ENCODE assay signal across 8 cellular contexts in the genomic region with DNA sequence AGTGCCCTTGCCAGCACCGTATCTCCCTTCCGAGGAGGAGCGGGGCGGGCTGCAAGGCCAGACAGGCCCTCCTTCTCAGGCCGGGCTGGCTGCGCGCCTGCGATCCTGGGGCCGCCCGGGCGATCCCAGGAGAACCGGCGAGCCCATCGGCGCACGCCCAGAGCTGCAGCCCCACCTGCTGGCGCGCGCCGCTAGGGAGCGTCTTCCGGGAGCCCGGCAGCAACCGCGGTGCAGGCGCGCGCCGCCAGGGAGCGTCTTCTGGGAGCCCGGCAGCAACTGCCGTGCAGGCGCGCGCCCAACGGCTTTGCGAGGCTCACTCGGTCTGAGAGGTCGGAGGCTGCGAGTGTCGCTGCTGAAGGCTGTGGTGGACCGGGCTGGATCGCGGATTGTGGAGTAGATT.
DNase-seq lines count a peak whose midpoint lies in the region; ATAC-seq and TF ChIP-seq lines count a peak whose summit lies in the region.
"Not testable (repeated sequence)": the region's sequence is repeated elsewhere in the genome, so short reads cannot be mapped to it uniquely, and the experiment has no call there.

No MANE protein-coding gene starts in this region.

- TF ChIP-seq CTCF in ascending aorta (IDR thresholded peaks at IDR 0.05) (peak in 2 of 3 experiments; percentile 24 to 41), right atrium auricular region (IDR thresholded peaks at IDR 0.05) (peak; percentile 34 to 55), spleen (IDR thresholded peaks at IDR 0.05 in 8 of 11, conservative IDR thresholded peaks at IDR 0.05 in 3 of 11) (peak in 8 of 11 experiments; percentile 20 to 69 (median 53)), thyroid gland (IDR thresholded peaks at IDR 0.05) (peak in 4 of 6 experiments; percentile 11 to 47 (median 37))

- not testable (repeated sequence) for H3K27me3 Mint-ChIP-seq in activated CD4-positive, alpha-beta T cell treated with anti-CD3 and anti-CD28 coated beads, Interleukin-2, amount 10 ng/mL, durations not matched to agents 24 days and 14 days

- H3K4me3 ChIP-seq in ascending aorta (peak overlapping the region in 1 of 2 donors; percentile 52), right atrium auricular region (peak overlapping the region in 1 of 2 donors; percentile 36), spleen (peak overlapping the region in 4 of 8 donors; percentile 27 to 60 (median 34))
- not testable (repeated sequence) for H3K4me3 ChIP-seq in thyroid gland (replicated peaks in 1 of 3)

- ATAC-seq in GM18498 (IDR thresholded peaks at IDR 0.05; ENCODE audit: unreplicated experiment), result peak; percentile 100
- ATAC-seq in GM21737 (IDR thresholded peaks at IDR 0.05; ENCODE audit: unreplicated experiment), result peak; percentile 100
- peak; percentile 100 for ATAC-seq in HG03432 (IDR thresholded peaks at IDR 0.05; ENCODE audit: unreplicated experiment)

- TF ChIP-seq POLR2A in spleen (IDR thresholded peaks at IDR 0.05); thyroid gland (IDR thresholded peaks at IDR 0.05): not testable (repeated sequence)

- H3K36me3 Mint-ChIP-seq in activated CD4-positive, alpha-beta T cell treated with anti-CD3 and anti-CD28 coated beads, Interleukin-2, amount 10 ng/mL, durations not matched to agents 24 days and 14 days (ENCODE audit: low read depth), result not testable (repeated sequence)

- not testable (repeated sequence) for H3K27me3 ChIP-seq in ascending aorta; right atrium auricular region; spleen (replicated peaks in 1 of 7); thyroid gland

- H3K4me1 ChIP-seq in ascending aorta, right atrium auricular region, spleen, thyroid gland: not testable (repeated sequence)

- not testable (repeated sequence) for H3K27ac Mint-ChIP-seq in activated CD4-positive, alpha-beta T cell treated with anti-CD3 and anti-CD28 coated beads, Interleukin-2, amount 10 ng/mL, durations not matched to agents 24 days and 14 days

- intact Hi-C loops in activated CD4-positive, alpha-beta T cell treated with anti-CD3 and anti-CD28 coated beads, Interleukin-2, amount 10 ng/mL, durations not matched to agents 24 days and 14 days (cut with micrococcal nuclease); ascending aorta (cut with DNase I); spleen (cut with DNase I; ENCODE audit: low total_unique reads); thyroid gland (cut with DNase I): not testable (repeated sequence)

- H3K9me3 ChIP-seq in ascending aorta, right atrium auricular region, spleen, thyroid gland: not testable (repeated sequence)

- DNase-seq in activated CD4-positive, alpha-beta T cell treated with anti-CD3 and anti-CD28 coated beads, Interleukin-2, amount 10 ng/mL, durations not matched to agents 24 days and 14 days, result peak; percentile 95
- peak in 1 of 2 donors; percentile 79 for DNase-seq in ascending aorta (ENCODE audit: low spot score in 2 of 2)
- peak; percentile 66 for DNase-seq in right atrium auricular region (ENCODE audit: low spot score)
- peak; percentile 97 for DNase-seq in spleen
- peak; percentile 87 to 91 for DNase-seq in thyroid gland

- peak overlapping the region; percentile 40 for H3K4me3 Mint-ChIP-seq in activated CD4-positive, alpha-beta T cell treated with anti-CD3 and anti-CD28 coated beads, Interleukin-2, amount 10 ng/mL, durations not matched to agents 24 days and 14 days

- 0% methylated on average over 5 to 26 of the region's 44 CpGs; no CpG with 5 or more reads in 2 of the 5 donors for WGBS in spleen, 5 donors
- WGBS in thyroid gland, 2 donors, result no CpG with 5 or more reads among the region's 44 CpGs

- not testable (repeated sequence) for H3K4me1 Mint-ChIP-seq in activated CD4-positive, alpha-beta T cell treated with anti-CD3 and anti-CD28 coated beads, Interleukin-2, amount 10 ng/mL, durations not matched to agents 24 days and 14 days

- not testable (repeated sequence) for H3K27ac ChIP-seq in ascending aorta, right atrium auricular region, spleen, thyroid gland

- not testable (repeated sequence) for H3K36me3 ChIP-seq in ascending aorta, right atrium auricular region, spleen, thyroid gland

- H3K9me3 Mint-ChIP-seq in activated CD4-positive, alpha-beta T cell treated with anti-CD3 and anti-CD28 coated beads, Interleukin-2, amount 10 ng/mL, durations not matched to agents 24 days and 14 days, result not testable (repeated sequence)
